ENCODE assay signal across 33 cellular contexts in the genomic region with DNA sequence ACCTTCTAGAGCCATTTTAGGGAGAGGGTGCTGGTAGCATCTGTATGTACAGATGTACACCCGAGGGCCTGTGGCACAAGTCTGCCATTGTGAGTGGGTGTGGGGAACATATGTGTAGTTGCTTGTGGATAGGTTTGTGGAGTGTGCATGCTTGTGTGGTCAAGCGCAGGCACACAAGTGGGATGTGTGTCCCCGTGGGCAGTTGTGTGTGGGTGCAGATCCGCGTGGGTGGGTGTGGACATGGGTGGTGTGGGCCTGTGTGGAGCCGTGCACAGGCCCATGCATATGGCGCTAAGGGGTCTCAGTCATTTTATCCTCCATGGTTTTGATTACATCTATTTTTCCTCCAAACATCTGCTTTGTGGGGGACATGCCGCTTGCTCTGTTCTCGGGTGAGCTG. TPM values are rescaled to one million over a fixed set of nuclear protein-coding genes. Genes with fewer than 3 reads are reported as not detected.
"Had no signal": no experiment of that assay in that cellular context is flagged by ENCODE, and none has a peak within 500 bp of the region (broad histone marks: within the 10 kb centered on the region; RNA-seq: fewer than 3 reads in every experiment).

No MANE protein-coding gene starts in this region.

- DNase-seq: colonic mucosa; cortex of kidney; effector CD8-positive, alpha-beta T cell; effector memory CD8-positive, alpha-beta T cell; endodermal cell; erythroblast; esophagus squamous epithelium; foreskin fibroblast; foreskin melanocyte; gastrocnemius medialis; glutamatergic neuron; head of caudate nucleus; heart right ventricle; hippocampal formation; left cardiac atrium; left lung; left ventricle myocardium superior; lower lobe of right lung; mesenchymal stem cell; mucosa of descending colon had no signal

- H3K27ac ChIP-seq: colonic mucosa, epithelial cell of prostate, esophagus squamous epithelium, gastrocnemius medialis, heart right ventricle, left lung, lower lobe of right lung had no signal

- FAIRE-seq: endometrium, islet of Langerhans, keratinocyte had no signal

- H3K27me3 ChIP-seq: colonic mucosa, gastrocnemius medialis, heart right ventricle, left lung had no signal

- H3K36me3 ChIP-seq: colonic mucosa, esophagus squamous epithelium, gastrocnemius medialis, heart right ventricle, left lung, lower lobe of right lung had no signal

- H3K4me1 ChIP-seq: colonic mucosa, esophagus squamous epithelium, gastrocnemius medialis, left lung, lower lobe of right lung had no signal

- H3K27ac Mint-ChIP-seq: dendritic cell treated with granulocyte-macrophage colony-stimulating factor and Interleukin-4, amounts not matched to agents 40 ng/mL and 50 ng/mL, for 4 days; effector memory CD8-positive, alpha-beta T cell; endodermal cell; mesothelial cell of epicardium had no signal

- H3K9me3 ChIP-seq: colonic mucosa, esophagus squamous epithelium, gastrocnemius medialis, heart right ventricle, left lung, lower lobe of right lung, mucosa of descending colon had no signal

- H3K9me3 Mint-ChIP-seq: dendritic cell treated with granulocyte-macrophage colony-stimulating factor and Interleukin-4, amounts not matched to agents 40 ng/mL and 50 ng/mL, for 4 days; effector memory CD8-positive, alpha-beta T cell; mesothelial cell of epicardium had no signal

- ATAC-seq: effector memory CD8-positive, alpha-beta T cell; esophagus mucosa; gastrocnemius medialis; heart right ventricle; left cardiac atrium; left lung; left ventricle myocardium superior; lower lobe of right lung; mucosa of descending colon had no signal

- H3K4me3 Mint-ChIP-seq: dendritic cell treated with granulocyte-macrophage colony-stimulating factor and Interleukin-4, amounts not matched to agents 40 ng/mL and 50 ng/mL, for 4 days; effector memory CD8-positive, alpha-beta T cell; endodermal cell; mesothelial cell of epicardium had no signal

- H3K4me3 ChIP-seq: colonic mucosa, esophagus squamous epithelium, gastrocnemius medialis, heart right ventricle, left lung, lower lobe of right lung, mucosa of descending colon had no signal

- H3K36me3 Mint-ChIP-seq: mesothelial cell of epicardium had no signal

RNA-seq across cellular contexts. Expression of a gene that starts 28.8 kb away (rescaled TPM):
- total RNA-seq: colonic mucosa, dermis microvascular lymphatic vessel endothelial cell, endodermal cell, esophagus mucosa, esophagus squamous epithelium, glomerular endothelial cell, kidney epithelial cell, left lung, lower lobe of right lung, lung microvascular endothelial cell, mesenteric fat pad, mucosa of descending colon, myocyte had no signal
- polyA plus RNA-seq: keratinocyte had no signal
